13 cellular contexts compared by ENCODE assay signal in genomic region chr5:176784218-176785165, GRCh38. TPM values are rescaled to one million over a fixed set of nuclear protein-coding genes. Genes with fewer than 3 reads are reported as not detected.
A peak's percentile ranks its signal among the peaks of the same experiment; 100 is the strongest.
DNase-seq lines count a peak whose midpoint lies in the region; ATAC-seq and TF ChIP-seq lines count a peak whose summit lies in the region.
"Had no signal": no experiment of that assay in that cellular context is flagged by ENCODE, and none has a peak within 500 bp of the region (broad histone marks: within the 10 kb centered on the region; RNA-seq: fewer than 3 reads in every experiment).

No MANE protein-coding gene starts in this region.

- H3K27ac Mint-ChIP-seq in WTC11, result no peak overlapping the region; the same call in 1 of the 2 replicates
- H3K27ac Mint-ChIP-seq: T-helper 2 cell treated with Interferon-gamma antibody and Interleukin-4, amounts not matched to agents 5 μg/mL and 100 μg/mL, for 36 hours had no signal

- POLR2A ChIA-PET in AG04449 (lab: Yijun Ruan, JAX) (no interaction called here), WTC11 (lab: Charles Lee) (interaction anchor here (1.4 kb wide), 1 partner anchor 45 kb away, joined by 4 read pairs; no protein-coding TSS in a partner anchor)

- H3K27me3 Mint-ChIP-seq in WTC11 (ENCODE audit: low read depth), result peaks cover 5% of the 10 kb centered on the region; the same call in 1 of the 2 replicates
- peaks cover 50% of the 10 kb centered on the region for H3K27me3 Mint-ChIP-seq in activated T-cell treated with anti-CD3 and anti-CD28 coated beads, Interleukin-2, amount 50 U/mL, for 4 hours (ENCODE audit: low read depth)

- H3K4me1 Mint-ChIP-seq in WTC11, result peaks cover 29% of the 10 kb centered on the region
- no peaks in the 10 kb centered on the region for H3K4me1 Mint-ChIP-seq in activated T-cell treated with anti-CD3 and anti-CD28 coated beads, Interleukin-2, amount 50 U/mL, for 4 hours (ENCODE audit: low read depth)

- peak; percentile 36 for DNase-seq in AG04449 (ENCODE audit: low read depth, low spot score)
- DNase-seq in HT1080 (ENCODE audit: low read depth), result peak; percentile 89
- no peak for DNase-seq in WTC11 (ENCODE audit: low spot score)
- DNase-seq in iPS-NIHi11 (ENCODE audit: low spot score), result peak; percentile 66
- DNase-seq in NCI-H187 (lab: John Stamatoyannopoulos, UW), result no peak
- no peak for DNase-seq in activated T-cell treated with anti-CD3 and anti-CD28 coated beads, Interleukin-2, amount 50 U/mL, for 4 hours
- DNase-seq: activated naive CD4-positive, alpha-beta T cell treated with Interleukin-2 at 50 U/mL for 16 hours; MV-4-11; stimulated activated naive CD4-positive, alpha-beta T cell treated with Interleukin-2 at 50 U/mL for 16 hours had no signal

- no peak overlapping the region for H3K4me3 ChIP-seq in AG04449 (ENCODE audit: low read depth, low read length)
- H3K4me3 ChIP-seq: BLaER1 treated with 17β-estradiol and CSF1 and Interleukin-3, amounts not matched to agents 10 nM and 100 nM had no signal

- no peaks in the 10 kb centered on the region for H3K36me3 Mint-ChIP-seq in WTC11
- no peaks in the 10 kb centered on the region for H3K36me3 Mint-ChIP-seq in activated T-cell treated with anti-CD3 and anti-CD28 coated beads, Interleukin-2, amount 50 U/mL, for 4 hours (ENCODE audit: insufficient read depth)

- ATAC-seq in WTC11 (peak; percentile 82), HG02610 (IDR thresholded peaks at IDR 0.05; ENCODE audit: unreplicated experiment) (no peak), HG02678 (IDR thresholded peaks at IDR 0.05; ENCODE audit: unreplicated experiment) (no peak)
- no peak for ATAC-seq in activated T-cell treated with anti-CD3 and anti-CD28 coated beads, Interleukin-2, amount 50 U/mL, for 4 hours

- no peaks in the 10 kb centered on the region; the same call in 1 of the 2 replicates for H3K9me3 Mint-ChIP-seq in WTC11
- H3K9me3 Mint-ChIP-seq in activated T-cell treated with anti-CD3 and anti-CD28 coated beads, Interleukin-2, amount 50 U/mL, for 4 hours, result no peaks in the 10 kb centered on the region
- H3K9me3 Mint-ChIP-seq: T-helper 2 cell treated with Interferon-gamma antibody and Interleukin-4, amounts not matched to agents 5 μg/mL and 100 μg/mL, for 36 hours had no signal

- TF ChIP-seq CTCF in AG04449 (IDR thresholded peaks at IDR 0.05; ENCODE audit: insufficient read depth, low read length, missing control alignments) (no peak), WTC11 (IDR thresholded peaks at IDR 0.05) (no peak)

- H3K4me3 Mint-ChIP-seq in WTC11, result peak overlapping the region; percentile 8; the same call in 1 of the 2 replicates
- H3K4me3 Mint-ChIP-seq in activated T-cell treated with anti-CD3 and anti-CD28 coated beads, Interleukin-2, amount 50 U/mL, for 4 hours, result no peak overlapping the region
- H3K4me3 Mint-ChIP-seq: T-helper 2 cell treated with Interferon-gamma antibody and Interleukin-4, amounts not matched to agents 5 μg/mL and 100 μg/mL, for 36 hours had no signal

- CTCF ChIA-PET in AG04449 (lab: Yijun Ruan, JAX), result interaction anchor here (1.0 to 2.3 kb wide), 3 partner anchors 29 to 125 kb away, joined by 3 to 5 read pairs (median 3); no protein-coding TSS in a partner anchor
- CTCF ChIA-PET in WTC11 (lab: Charles Lee), result interaction anchor here (0.7 to 3.1 kb wide), 10 partner anchors 10 to 525 kb away, joined by 3 to 20 read pairs (median 4); no protein-coding TSS in a partner anchor

TF ChIP-seq in WTC11, 78 proteins besides CTCF, POLR2A, EP300 and RAD21:
- no peak for TF ChIP-seq ZNF416 (CRISPR knock-in tag; IDR thresholded peaks at IDR 0.05)
- TF ChIP-seq TCF7 (CRISPR knock-in tag; IDR thresholded peaks at IDR 0.05; ENCODE audit: low read depth), result no peak
- TF ChIP-seq PRDM15 (CRISPR knock-in tag; IDR thresholded peaks at IDR 0.05), result peak; percentile 23; the same call in 1 of the 2 replicates
- TF ChIP-seq FOXP4 (CRISPR knock-in tag; IDR thresholded peaks at IDR 0.05), result 0 out of 2 replicates have a peak, but pooled peaks have one; percentile 19
- peak; percentile 72; the same call in 1 of the 2 replicates for TF ChIP-seq ZNF263 (CRISPR knock-in tag; IDR thresholded peaks at IDR 0.05; ENCODE audit: low read depth)
- no peak for TF ChIP-seq HMGXB4 (CRISPR knock-in tag; IDR thresholded peaks at IDR 0.05)
- TF ChIP-seq FOXP1 (CRISPR knock-in tag; IDR thresholded peaks at IDR 0.05; ENCODE audit: borderline replicate concordance), result 0 out of 2 replicates have a peak, but pooled peaks have one; percentile 41

RNA-seq across cellular contexts. Expression of gene UNC5A, which starts 25.9 kb away (rescaled TPM):
- total RNA-seq in HT1080 (2014; rRNA removed; shearing (Covaris generic)), result 0.05 TPM in 1 of 2 replicates, not detected in the other
- polyA plus RNA-seq in HT1080 (2015; cell fraction: cytosol; rRNA removed), result 0.01 and 0.15 TPM in 2 replicates
- polyA plus RNA-seq in HT1080 (2015; cell fraction: nucleus; rRNA removed), result not detected in 2 replicates
- total RNA-seq in WTC11 (2021), result 7.9 to 10.2 TPM (median 9.4 TPM) in 3 replicates
- total RNA-seq in activated T-cell treated with anti-CD3 and anti-CD28 coated beads, Interleukin-2, amount 50 U/mL, for 4 hours, result not detected

Comparison
In these comparisons a context has a peak if more than half of its experiments do, and no peak if none do; other contexts are left out.
1. DNase-seq: peak in AG04449 (single experiment), HT1080 (single experiment) and iPS-NIHi11 (single experiment); none in WTC11 (single experiment), NCI-H187 (0 of 2) and activated T-cell treated with anti-CD3 and anti-CD28 coated beads, Interleukin-2, amount 50 U/mL, for 4 hours (single experiment).